Comparison of ENCODE assay signal across 17 cellular contexts in genomic region chr5:96402500-96402899, GRCh38. TPM values are rescaled to one million over a fixed set of nuclear protein-coding genes. Genes with fewer than 3 reads are reported as not detected.
"Had no signal": no experiment of that assay in that cellular context is flagged by ENCODE, and none has a peak within 500 bp of the region (broad histone marks: within the 10 kb centered on the region; RNA-seq: fewer than 3 reads in every experiment).

No MANE protein-coding gene starts in this region.

- H3K4me3 Mint-ChIP-seq: nephron; T-helper 1 cell treated with Interleukin-12 subunit alpha and Interleukin-12 subunit beta and Interleukin-4 antibody, amounts not matched to agents 30 μg/mL and 1 μg/mL, for 36 hours had no signal

- H3K27ac ChIP-seq: foreskin keratinocyte had no signal

- ATAC-seq: foreskin keratinocyte had no signal

- H3K4me1 ChIP-seq: foreskin keratinocyte had no signal

- DNase-seq: activated CD4-positive, alpha-beta T cell treated with anti-CD3 and anti-CD28 coated beads, Interleukin-2, amount 50 U/mL, for 1 hour; activated CD8-positive, alpha-beta memory T cell treated with anti-CD3 and anti-CD28 coated beads for 24 hours; activated CD8-positive, alpha-beta memory T cell treated with anti-CD3 and anti-CD28 coated beads, Interleukin-2, amount 50 U/mL, for 48 hours; activated effector memory CD4-positive, alpha-beta T cell treated with anti-CD3 and anti-CD28 coated beads, Interleukin-2, amount 50 U/mL, for 16 hours; activated naive CD4-positive, alpha-beta T cell treated with anti-CD3 and anti-CD28 coated beads, Interleukin-2, amount 50 U/mL, for 16 hours; activated T-cell treated with anti-CD3 and anti-CD28 coated beads, Interleukin-2, amount 50 U/mL, for 48 hours; aorta; effector CD4-positive, alpha-beta T cell; foreskin keratinocyte; hippocampal formation; mammary epithelial cell; midbrain; stimulated activated naive CD4-positive, alpha-beta T cell had no signal

- H3K27ac Mint-ChIP-seq: nephron; T-helper 1 cell treated with Interleukin-12 subunit alpha and Interleukin-12 subunit beta and Interleukin-4 antibody, amounts not matched to agents 30 μg/mL and 1 μg/mL, for 36 hours had no signal

- H3K4me1 Mint-ChIP-seq: nephron had no signal

- H3K9me3 Mint-ChIP-seq: nephron; T-helper 1 cell treated with Interleukin-12 subunit alpha and Interleukin-12 subunit beta and Interleukin-4 antibody, amounts not matched to agents 30 μg/mL and 1 μg/mL, for 36 hours had no signal

RNA-seq across cellular contexts. Expression of gene PCSK1, which starts 30.5 kb away (rescaled TPM):
- total RNA-seq: fibroblast of lung, foreskin keratinocyte, mammary epithelial cell, renal cortical epithelial cell had no signal
